1 cellular context compared by ENCODE assay signal in genomic region chr6:129497591-129498555, GRCh38.
TF ChIP-seq lines count a peak whose summit lies in the region.

No MANE protein-coding gene starts in this region.

TF ChIP-seq in K562, 482 proteins besides CTCF, POLR2A, EP300 and RAD21 (continued from another document):
- TF ChIP-seq ZNF12 (CRISPR knock-in tag; IDR thresholded peaks at IDR 0.05): no peak
